8 cellular contexts compared by ENCODE assay signal in the genomic region with DNA sequence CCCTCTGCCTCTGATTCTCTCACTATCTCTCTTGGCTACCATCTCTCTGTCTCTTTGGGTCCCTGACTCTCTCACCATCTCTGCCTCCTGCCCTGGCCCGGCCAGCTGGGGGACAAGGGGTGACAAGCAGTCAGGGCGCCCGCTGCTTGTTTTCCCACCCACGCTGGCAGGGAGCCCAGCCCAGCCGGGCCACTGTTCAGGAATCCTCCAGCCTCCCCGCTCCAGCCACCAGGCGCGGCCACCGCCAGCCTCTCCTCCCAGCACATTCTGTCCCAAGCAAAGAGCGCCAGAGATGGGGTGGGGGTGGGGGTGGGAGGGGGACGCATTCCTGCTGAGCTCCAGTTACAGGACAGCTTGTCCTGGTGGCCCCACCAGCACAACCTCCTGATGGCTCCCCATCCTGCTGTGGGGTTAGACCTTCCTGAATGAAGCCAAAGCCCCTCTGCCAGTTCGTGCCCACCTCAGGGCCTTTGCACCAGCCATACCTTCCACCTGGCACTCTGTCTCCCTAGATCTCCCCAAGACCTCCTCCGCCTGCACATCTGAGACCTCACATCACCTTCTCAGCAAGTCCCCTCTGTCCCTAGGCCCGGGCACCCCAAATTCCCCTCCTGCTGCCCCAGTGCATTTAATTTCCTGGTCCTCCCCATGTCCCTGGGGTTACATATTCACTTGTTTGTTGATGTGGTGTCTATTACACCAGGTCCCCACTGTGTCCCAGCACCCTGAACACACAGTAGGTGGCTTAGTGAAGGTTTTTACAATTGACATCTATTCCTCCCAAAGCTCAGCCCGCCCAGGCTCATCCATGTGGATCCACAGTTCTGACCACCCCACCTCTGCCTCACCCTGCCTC. TPM values are rescaled to one million over a fixed set of nuclear protein-coding genes. Genes with fewer than 3 reads are reported as not detected.
DNase-seq lines count a peak whose midpoint lies in the region; ATAC-seq and TF ChIP-seq lines count a peak whose summit lies in the region.

No MANE protein-coding gene starts in this region.

- DNase-seq in T-helper 1 cell: no peak
- peak; percentile 82 to 87 for DNase-seq in breast epithelium (ENCODE audit: low spot score in 2 of 2)
- peak; percentile 66 for DNase-seq in lung (ENCODE audit: low spot score)
- peak; percentile 94 to 99 for DNase-seq in tibial artery
- DNase-seq in NCI-H2029 (lab: John Stamatoyannopoulos, UW): no peak

- intact Hi-C loops in breast epithelium (cut with DNase I; ENCODE audit: low total_unique reads) (no loop called here), tibial artery (cut with DNase I; ENCODE audit: low total_unique reads) (no loop called here)

- 36 to 46% methylated on average over 13 to 15 of the region's 15 CpGs for whole genome bisulfite sequencing in lung, 2 donors

- peaks cover 60% of the 10 kb centered on the region for H3K4me1 Mint-ChIP-seq in T-helper 1 cell treated with Interleukin-12 subunit alpha and Interleukin-12 subunit beta and Interleukin-4 antibody, amounts not matched to agents 30 μg/mL and 1 μg/mL, for 36 hours (ENCODE audit: low read depth)

- ATAC-seq in lung (ENCODE audit: insufficient read depth, low FRiP score) (no peak), GM21528 (IDR thresholded peaks at IDR 0.05; ENCODE audit: low FRiP score, unreplicated experiment) (no peak), GM18861 (IDR thresholded peaks at IDR 0.05; ENCODE audit: unreplicated experiment) (no peak)

- TF ChIP-seq CTCF in breast epithelium (IDR thresholded peaks at IDR 0.05): peak in 1 of 3 donors; percentile 18
- TF ChIP-seq CTCF in lung (IDR thresholded peaks at IDR 0.05; ENCODE audit: control extremely low read depth, extremely low read depth): no peak
- peak; percentile 39 for TF ChIP-seq CTCF in tibial artery (IDR thresholded peaks at IDR 0.05)

- TF ChIP-seq POLR2A in breast epithelium (IDR thresholded peaks at IDR 0.05): no peak

- H3K27ac ChIP-seq in breast epithelium (peak overlapping the region; percentile 86 to 96), lung (ENCODE audit: low read depth in 1 of 2, low read length in 1 of 2) (peak overlapping the region; percentile 76 to 85), tibial artery (peak overlapping the region; percentile 83 to 94)

- H3K9me3 Mint-ChIP-seq in T-helper 1 cell treated with Interleukin-12 subunit alpha and Interleukin-12 subunit beta and Interleukin-4 antibody, amounts not matched to agents 30 μg/mL and 1 μg/mL, for 36 hours: peaks cover 4% of the 10 kb centered on the region

- H3K27me3 Mint-ChIP-seq in T-helper 1 cell treated with Interleukin-12 subunit alpha and Interleukin-12 subunit beta and Interleukin-4 antibody, amounts not matched to agents 30 μg/mL and 1 μg/mL, for 36 hours (ENCODE audit: low read depth): no peaks in the 10 kb centered on the region

- peak overlapping the region in 1 of 3 donors; percentile 40 for H3K4me3 ChIP-seq in breast epithelium
- H3K4me3 ChIP-seq in lung: no peak overlapping the region
- H3K4me3 ChIP-seq in tibial artery: no peak overlapping the region

- H3K4me3 Mint-ChIP-seq in T-helper 1 cell treated with Interleukin-12 subunit alpha and Interleukin-12 subunit beta and Interleukin-4 antibody, amounts not matched to agents 30 μg/mL and 1 μg/mL, for 36 hours: no peak overlapping the region

- H3K36me3 ChIP-seq in breast epithelium (no peaks in the 10 kb centered on the region), lung (ENCODE audit: control insufficient read depth in 2 of 2, insufficient read depth in 2 of 2, low read length in 2 of 2) (peaks cover 0 to 4% of the 10 kb centered on the region in 2 donors), tibial artery (peaks cover 0 to 4% (median 3%) of the 10 kb centered on the region in 3 donors)

- peak overlapping the region; percentile 90 for H3K27ac Mint-ChIP-seq in T-helper 1 cell treated with Interleukin-12 subunit alpha and Interleukin-12 subunit beta and Interleukin-4 antibody, amounts not matched to agents 30 μg/mL and 1 μg/mL, for 36 hours

- peaks cover 11% of the 10 kb centered on the region for H3K36me3 Mint-ChIP-seq in T-helper 1 cell treated with Interleukin-12 subunit alpha and Interleukin-12 subunit beta and Interleukin-4 antibody, amounts not matched to agents 30 μg/mL and 1 μg/mL, for 36 hours (ENCODE audit: low read depth)

- H3K27me3 ChIP-seq in breast epithelium: no peaks in the 10 kb centered on the region
- H3K27me3 ChIP-seq in lung (ENCODE audit: control insufficient read depth, insufficient read depth): no peaks in the 10 kb centered on the region
- H3K27me3 ChIP-seq in tibial artery: no peaks in the 10 kb centered on the region

- H3K9me3 ChIP-seq in breast epithelium (no peaks in the 10 kb centered on the region), lung (ENCODE audit: control insufficient read depth in 2 of 2, insufficient read depth in 1 of 2, low read length in 1 of 2) (no peaks in the 10 kb centered on the region), tibial artery (no peaks in the 10 kb centered on the region)

- H3K4me1 ChIP-seq in breast epithelium: peaks cover 18 to 26% of the 10 kb centered on the region in 2 donors
- H3K4me1 ChIP-seq in lung (ENCODE audit: control insufficient read depth in 2 of 2, insufficient read depth in 2 of 2, low read length in 2 of 2): peaks cover 0 to 33% of the 10 kb centered on the region in 2 donors
- peaks cover 12 to 90% (median 76%) of the 10 kb centered on the region in 4 donors for H3K4me1 ChIP-seq in tibial artery

RNA-seq across cellular contexts. Expression of a gene that starts 12.5 kb away (rescaled TPM):
- total RNA-seq in breast epithelium (10 to 100 TPM; 49.4 to 89.3 (median 53.4) TPM), lung (10 to 100 TPM; 19.4 to 50.0 TPM)
- 10 to 100 TPM; 47.6 to 62.2 TPM for polyA plus RNA-seq in lung

RNA-seq across cellular contexts. Expression of a gene that starts 53.5 kb away (rescaled TPM):
- total RNA-seq in breast epithelium: under 1 TPM in 2 of 3 donors, not detected in 1; 0.33 to 0.59 TPM
- total RNA-seq in lung: under 1 TPM in 1 of 2 donors, not detected in 1; 0.60 TPM
- polyA plus RNA-seq in lung: under 1 TPM; 0.14 to 0.19 TPM

Comparison
In these comparisons a context has a peak if more than half of its experiments do, and no peak if none do; other contexts are left out.
1. DNase-seq: peak in breast epithelium (2 of 2), lung (single experiment) and tibial artery (2 of 2); none in T-helper 1 cell (0 of 5) and NCI-H2029 (single experiment).
2. Peak in every context shown above with its lines, with median percentiles within 50 percentile points of each other: H3K27ac ChIP-seq.